Comparison of ENCODE assay signal across 8 cellular contexts in the genomic region with DNA sequence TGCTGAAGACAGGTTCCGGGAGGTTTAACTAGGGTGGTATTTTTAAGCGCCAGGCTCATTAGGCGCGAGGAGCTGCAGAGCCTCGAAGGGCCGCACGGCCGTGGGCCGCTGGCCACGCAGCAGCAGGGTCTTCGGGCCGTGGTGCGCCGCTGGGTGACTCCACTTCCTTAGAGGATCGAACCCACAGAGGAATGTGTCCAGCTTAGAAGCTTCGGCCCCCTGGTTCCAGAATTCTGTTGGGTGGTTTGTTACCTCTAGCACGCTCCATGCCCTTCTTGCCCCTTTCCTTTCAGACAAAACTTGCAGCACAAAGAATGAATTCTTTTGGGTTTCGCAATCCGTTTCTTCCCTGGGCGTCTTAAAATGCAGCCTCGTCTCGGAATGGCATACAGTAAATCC. TPM values are rescaled to one million over a fixed set of nuclear protein-coding genes. Genes with fewer than 3 reads are reported as not detected.
DNase-seq lines count a peak whose midpoint lies in the region; ATAC-seq and TF ChIP-seq lines count a peak whose summit lies in the region.

No MANE protein-coding gene starts in this region.

- peak overlapping the region; percentile 97 to 98 for H3K4me3 Mint-ChIP-seq in stimulated activated naive B cell treated with anti-CD40 and anti-IgM and Interleukin-4, amounts not matched to agents 10 μg/mL and 1 μg/mL and 100 μg/mL, for 72 hours

- no peaks in the 10 kb centered on the region for H3K9me3 Mint-ChIP-seq in stimulated activated naive B cell treated with anti-CD40 and anti-IgM and Interleukin-4, amounts not matched to agents 10 μg/mL and 1 μg/mL and 100 μg/mL, for 72 hours

- peak overlapping the region; percentile 94 for H3K27ac ChIP-seq in mammary epithelial cell (ENCODE audit: insufficient read depth, low read depth, low read length)
- H3K27ac ChIP-seq in layer of hippocampus (ENCODE audit: low read depth, low read length), result peak overlapping the region; percentile 99

- H3K9me3 ChIP-seq in mammary epithelial cell (replicated peaks; ENCODE audit: insufficient read depth, low read length), result no peaks in the 10 kb centered on the region

- peaks cover 20 to 38% of the 10 kb centered on the region in 2 donors for H3K4me1 Mint-ChIP-seq in stimulated activated naive B cell treated with anti-CD40 and anti-IgM and Interleukin-4, amounts not matched to agents 10 μg/mL and 1 μg/mL and 100 μg/mL, for 72 hours

- intact Hi-C loops in mammary epithelial cell (cut with micrococcal nuclease), result loop anchor here (1.0 to 10.0 kb wide), 6 partner anchors 55 to 495 kb away; a partner anchor contains a TSS

- in situ Hi-C loops in mammary epithelial cell (cut with MboI; ENCODE audit: low sequenced_read_pairs in 2 of 2), result loop anchor here in 1 of 2 donors (10.0 kb wide), 1 partner anchor 105 kb away; no protein-coding TSS in a partner anchor

- 5% methylated on average over 18 of the region's 22 CpGs for WGBS in mammary epithelial cell (ENCODE audit: low coverage, missing lambda C conversion rate)

- peaks cover 12% of the 10 kb centered on the region for H3K36me3 ChIP-seq in mammary epithelial cell (ENCODE audit: insufficient read depth, low read length)

- peaks cover 49% of the 10 kb centered on the region for H3K79me2 ChIP-seq in mammary epithelial cell (ENCODE audit: insufficient read depth, low read length)

- DNase-seq in NCI-H146 (lab: John Stamatoyannopoulos, UW), result peak; percentile 72
- no peak for DNase-seq in NCI-H146 treated with DMSO at 0.1 percent for 48 hours (lab: John Stamatoyannopoulos, UW; ENCODE audit: unreplicated experiment)
- DNase-seq in LNCaP clone FGC (ENCODE audit: low read depth), result no peak
- peak; percentile 56 for DNase-seq in mammary epithelial cell
- no peak for DNase-seq in stimulated activated naive B cell treated with anti-CD40 and anti-IgM and Interleukin-4, amounts not matched to agents 10 μg/mL and 1 μg/mL and 100 μg/mL, for 72 hours

- BruUV-seq in mammary epithelial cell (replicated peaks; lab: Mats Ljungman, UMichigan), result TSS peak; percentile 81

- TF ChIP-seq CTCF in LNCaP clone FGC (IDR thresholded peaks at IDR 0.05; ENCODE audit: control insufficient read depth, extremely low read depth, insufficient read depth) (no peak), mammary epithelial cell (conservative IDR thresholded peaks at IDR 0.05 in 1 of 2, IDR thresholded peaks at IDR 0.05 in 1 of 2; ENCODE audit: extremely low read depth in 1 of 2, insufficient read depth in 1 of 2, low read depth in 1 of 2, low read length in 2 of 2) (no peak)

- H3K4me3 ChIP-seq in LNCaP clone FGC (ENCODE audit: low read depth, low read length), result peak overlapping the region; percentile 88
- H3K4me3 ChIP-seq in mammary epithelial cell (replicated peaks in 1 of 3; ENCODE audit: insufficient read depth in 1 of 3, low read depth in 2 of 3, low read length in 3 of 3), result peak overlapping the region; percentile 70 to 78 (median 74)

- H4K20me1 ChIP-seq in mammary epithelial cell (ENCODE audit: insufficient read depth, low read length), result no peaks in the 10 kb centered on the region

- no peaks in the 10 kb centered on the region for H3K27me3 ChIP-seq in mammary epithelial cell (ENCODE audit: insufficient read depth, low read length)
- H3K27me3 ChIP-seq in layer of hippocampus (ENCODE audit: control insufficient read depth, insufficient read depth, low read length), result no peaks in the 10 kb centered on the region

- CTCF ChIA-PET in mammary epithelial cell (lab: Charles Lee; ENCODE audit: low non-redundant PET), result interaction anchor here (0.6 kb wide), 2 partner anchors 8 to 111 kb away, joined by 4 read pairs; no protein-coding TSS in a partner anchor

- peaks cover 15% of the 10 kb centered on the region in 2 donors for H3K36me3 Mint-ChIP-seq in stimulated activated naive B cell treated with anti-CD40 and anti-IgM and Interleukin-4, amounts not matched to agents 10 μg/mL and 1 μg/mL and 100 μg/mL, for 72 hours

- no peaks in the 10 kb centered on the region for H3K27me3 Mint-ChIP-seq in stimulated activated naive B cell treated with anti-CD40 and anti-IgM and Interleukin-4, amounts not matched to agents 10 μg/mL and 1 μg/mL and 100 μg/mL, for 72 hours

- H3K27ac Mint-ChIP-seq in stimulated activated naive B cell treated with anti-CD40 and anti-IgM and Interleukin-4, amounts not matched to agents 10 μg/mL and 1 μg/mL and 100 μg/mL, for 72 hours, result peak overlapping the region; percentile 99

- peak overlapping the region; percentile 89 for H3K9ac ChIP-seq in mammary epithelial cell (ENCODE audit: insufficient read depth, low read length)

- ATAC-seq in stimulated activated naive B cell treated with anti-CD40 and anti-IgM and Interleukin-4, amounts not matched to agents 10 μg/mL and 1 μg/mL and 100 μg/mL, for 72 hours (replicated peaks), result no peak
- no peak for ATAC-seq in HG03175 (IDR thresholded peaks at IDR 0.05; ENCODE audit: unreplicated experiment)
- no peak for ATAC-seq in GM19395 (IDR thresholded peaks at IDR 0.05; ENCODE audit: unreplicated experiment)

- dilution Hi-C loops in mammary epithelial cell (cut with HindIII; ENCODE audit: low sequenced_read_pairs), result no loop called here

- peak overlapping the region; percentile 99 for H2AFZ ChIP-seq in mammary epithelial cell (ENCODE audit: low read depth, low read length)

- peaks cover 15% of the 10 kb centered on the region for H3K4me1 ChIP-seq in mammary epithelial cell (ENCODE audit: insufficient read depth, low read length)

- H3K4me2 ChIP-seq in mammary epithelial cell (ENCODE audit: insufficient read depth, low read depth, low read length), result peak overlapping the region; percentile 90

RNA-seq across cellular contexts. Expression of a gene that starts 0.8 kb away (rescaled TPM):
- total RNA-seq in mammary epithelial cell, result 10 to 100 TPM; 11.2 to 42.8 TPM
- 38.4 TPM for polyA plus RNA-seq in mammary epithelial cell
- 28.0 TPM for polyA minus RNA-seq in mammary epithelial cell

RNA-seq across cellular contexts. Expression of a gene that starts 44.0 kb away (rescaled TPM):
- total RNA-seq in mammary epithelial cell, result not detected
- not detected for polyA plus RNA-seq in mammary epithelial cell
- polyA minus RNA-seq in mammary epithelial cell, result not detected

RNA-seq across cellular contexts. Expression of a gene that starts 54.0 kb away (rescaled TPM):
- 10 to 100 TPM; 34.0 to 52.0 TPM for total RNA-seq in mammary epithelial cell
- 19.2 TPM for polyA plus RNA-seq in mammary epithelial cell
- polyA minus RNA-seq in mammary epithelial cell, result 117 TPM

Comparison
In these comparisons a context has a peak if more than half of its experiments do, and no peak if none do; other contexts are left out.
1. DNase-seq: peak in NCI-H146 (single experiment) and mammary epithelial cell (single experiment); none in NCI-H146 treated with DMSO at 0.1 percent for 48 hours (single experiment), LNCaP clone FGC (single experiment) and stimulated activated naive B cell treated with anti-CD40 and anti-IgM and Interleukin-4, amounts not matched to agents 10 μg/mL and 1 μg/mL and 100 μg/mL, for 72 hours (single experiment).